In the genomic region with DNA sequence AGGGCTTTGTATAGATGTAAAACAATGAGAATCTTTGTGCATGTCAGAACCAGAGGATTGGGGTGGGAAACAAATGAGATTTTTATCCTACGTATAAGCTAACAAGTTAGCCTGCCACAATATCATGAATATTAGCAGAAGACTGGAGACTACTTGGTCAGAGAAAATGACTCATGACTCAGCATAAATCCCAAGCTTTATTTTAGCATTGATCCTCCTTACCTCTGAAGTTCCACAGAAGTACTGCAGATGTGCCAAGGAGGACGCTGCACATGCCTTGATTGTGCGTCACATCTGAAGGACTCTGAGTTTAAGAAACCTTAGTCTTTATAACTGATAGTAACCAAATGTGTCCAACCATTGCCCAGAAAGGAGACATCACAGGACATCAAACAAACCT, we compare ENCODE assay signal across 21 cellular contexts.
A peak's percentile ranks its signal among the peaks of the same experiment; 100 is the strongest.
DNase-seq lines count a peak whose midpoint lies in the region; ATAC-seq, FAIRE-seq and TF ChIP-seq lines count a peak whose summit lies in the region.
"Had no signal": no experiment of that assay in that cellular context is flagged by ENCODE, and none has a peak within 500 bp of the region (broad histone marks: within the 10 kb centered on the region; RNA-seq: fewer than 3 reads in every experiment).

No MANE protein-coding gene starts in this region.

- H2AFZ ChIP-seq in GM23338: peak overlapping the region; percentile 17; the same call in 1 of the 2 replicates
- no peak overlapping the region for H2AFZ ChIP-seq in IMR-90 (replicated peaks; ENCODE audit: low read length, poor library complexity)
- H2AFZ ChIP-seq in H1 (ENCODE audit: low read length): no peak overlapping the region
- peak overlapping the region; percentile 37 for H2AFZ ChIP-seq in neural progenitor cell (replicated peaks)
- H2AFZ ChIP-seq: GM23248 had no signal

- no peak overlapping the region for H2BK12ac ChIP-seq in H1 (ENCODE audit: low read depth, low read length)

- no peak for DNase-seq in GM23338 (ENCODE audit: low spot score)
- DNase-seq in IMR-90: no peak
- DNase-seq in H1 (ENCODE audit: low read depth in 1 of 2, low spot score in 2 of 2): no peak
- DNase-seq in neural progenitor cell (ENCODE audit: low spot score): no peak
- DNase-seq in T-helper 1 cell: no peak
- no peak for DNase-seq in stimulated activated naive B cell treated with anti-CD40 and anti-IgM and Interleukin-4, amounts not matched to agents 10 μg/mL and 1 μg/mL and 100 μg/mL, for 72 hours
- no peak for DNase-seq in NCI-H345 (lab: John Stamatoyannopoulos, UW)
- DNase-seq in posterior cingulate gyrus: no peak
- DNase-seq: AML-193; Caco-2; CD4-positive, alpha-beta T cell; GM23248; H7; KBM-7 had no signal

- H4K20me1 ChIP-seq in GM23338 (replicated peaks; ENCODE audit: insufficient read depth): no peaks in the 10 kb centered on the region
- no peaks in the 10 kb centered on the region for H4K20me1 ChIP-seq in IMR-90 (ENCODE audit: insufficient read depth, low read length)
- no peaks in the 10 kb centered on the region for H4K20me1 ChIP-seq in H1 (replicated peaks in 1 of 2; ENCODE audit: control insufficient read depth in 1 of 2, insufficient read depth in 2 of 2, low read length in 2 of 2)
- no peaks in the 10 kb centered on the region for H4K20me1 ChIP-seq in neural progenitor cell (ENCODE audit: low read depth)

- no peak overlapping the region for H3K4me2 ChIP-seq in GM23338
- no peak overlapping the region for H3K4me2 ChIP-seq in IMR-90 (ENCODE audit: low read depth, low read length)
- no peak overlapping the region for H3K4me2 ChIP-seq in H1 (ENCODE audit: insufficient read depth in 1 of 2, low read depth in 2 of 2, low read length in 2 of 2)
- H3K4me2 ChIP-seq in neural progenitor cell: no peak overlapping the region

- H2BK5ac ChIP-seq in IMR-90 (ENCODE audit: low read depth, low read length, poor library complexity, severe bottlenecking) (no peak overlapping the region), H1 (ENCODE audit: low read depth, low read length) (no peak overlapping the region)

- H4K91ac ChIP-seq in IMR-90 (ENCODE audit: insufficient read depth, low read depth, low read length) (no peak overlapping the region), H1 (replicated peaks; ENCODE audit: insufficient read length, low read length) (no peak overlapping the region)

- no peak overlapping the region for H3K14ac ChIP-seq in IMR-90 (replicated peaks; ENCODE audit: low read depth, low read length)
- no peak overlapping the region for H3K14ac ChIP-seq in H1 (ENCODE audit: insufficient read length)

- TF ChIP-seq CTCF in GM23338 (conservative IDR thresholded peaks at IDR 0.05; ENCODE audit: low read depth in 2 of 2): no peak
- no peak for TF ChIP-seq CTCF in IMR-90 (conservative IDR thresholded peaks at IDR 0.05; ENCODE audit: low read depth, low read length)
- TF ChIP-seq CTCF in H1 (IDR thresholded peaks at IDR 0.05; ENCODE audit: control extremely low read depth in 1 of 3, insufficient read depth in 1 of 3, low read depth in 1 of 3, low read length in 3 of 3): no peak
- TF ChIP-seq CTCF in neural progenitor cell (IDR thresholded peaks at IDR 0.05): no peak

- peak overlapping the region; percentile 71; the same call in 1 of the 2 replicates for H3K27ac Mint-ChIP-seq in GM23338
- no peak overlapping the region for H3K27ac Mint-ChIP-seq in neural progenitor cell
- H3K27ac Mint-ChIP-seq in stimulated activated naive B cell treated with anti-CD40 and anti-IgM and Interleukin-4, amounts not matched to agents 10 μg/mL and 1 μg/mL and 100 μg/mL, for 72 hours: no peak overlapping the region
- H3K27ac Mint-ChIP-seq: CD4-positive, alpha-beta T cell had no signal

- H2AK5ac ChIP-seq in IMR-90 (ENCODE audit: low read depth, low read length) (no peak overlapping the region), H1 (ENCODE audit: low read depth, low read length) (no peak overlapping the region)

- H3K9me2 ChIP-seq in GM23338 (ENCODE audit: insufficient read depth): no peaks in the 10 kb centered on the region

- no peaks in the 10 kb centered on the region for H3K4me1 ChIP-seq in GM23338 (ENCODE audit: insufficient read depth)
- no peaks in the 10 kb centered on the region for H3K4me1 ChIP-seq in IMR-90 (ENCODE audit: control insufficient read depth, insufficient read depth, low read length)
- no peaks in the 10 kb centered on the region for H3K4me1 ChIP-seq in H1 (replicated peaks in 1 of 4; ENCODE audit: control insufficient read depth in 3 of 4, insufficient read depth in 4 of 4, low read length in 3 of 4)
- H3K4me1 ChIP-seq in neural progenitor cell: no peaks in the 10 kb centered on the region
- H3K4me1 ChIP-seq: Caco-2 had no signal

- no peak overlapping the region for H2BK15ac ChIP-seq in IMR-90 (ENCODE audit: low read depth, low read length)
- no peak overlapping the region for H2BK15ac ChIP-seq in H1 (ENCODE audit: low read length)

- H3K4me3 Mint-ChIP-seq in GM23338 (no peak overlapping the region), neural progenitor cell (no peak overlapping the region)
- no peak overlapping the region for H3K4me3 Mint-ChIP-seq in stimulated activated naive B cell treated with anti-CD40 and anti-IgM and Interleukin-4, amounts not matched to agents 10 μg/mL and 1 μg/mL and 100 μg/mL, for 72 hours
- H3K4me3 Mint-ChIP-seq: CD4-positive, alpha-beta T cell had no signal

- TF ChIP-seq RAD21 in IMR-90 (IDR thresholded peaks at IDR 0.05; ENCODE audit: low read length): no peak
- TF ChIP-seq RAD21 in H1 (IDR thresholded peaks at IDR 0.05 in 1 of 2, conservative IDR thresholded peaks at IDR 0.05 in 1 of 2; ENCODE audit: low read depth in 2 of 2, low read length in 2 of 2): no peak

- H3K79me1 ChIP-seq in IMR-90 (ENCODE audit: low read depth in 1 of 2, low read length in 2 of 2) (no peaks in the 10 kb centered on the region), H1 (ENCODE audit: low read depth, low read length) (no peaks in the 10 kb centered on the region)

- POLR2A ChIA-PET in IMR-90 (lab: Charles Lee; ENCODE audit: unreplicated experiment): no interaction called here
- POLR2A ChIA-PET in H1 (lab: Charles Lee; ENCODE audit: partially characterized antibody): no interaction called here

- H3K4me3 ChIP-seq in GM23338: no peak overlapping the region
- H3K4me3 ChIP-seq in IMR-90 (ENCODE audit: insufficient read depth, low read depth, low read length): no peak overlapping the region
- H3K4me3 ChIP-seq in H1 (ENCODE audit: extremely low read depth in 1 of 4, insufficient read depth in 2 of 4, low read depth in 3 of 4, low read length in 4 of 4): no peak overlapping the region
- no peak overlapping the region for H3K4me3 ChIP-seq in neural progenitor cell
- H3K4me3 ChIP-seq: GM23248 had no signal

- H3K18ac ChIP-seq in IMR-90 (ENCODE audit: low read depth, low read length) (no peak overlapping the region), H1 (ENCODE audit: extremely low read depth, low read length) (no peak overlapping the region)

- no peak for TF ChIP-seq POLR2A in IMR-90 (IDR thresholded peaks at IDR 0.05; ENCODE audit: low read depth, low read length)
- TF ChIP-seq POLR2A in H1 (IDR thresholded peaks at IDR 0.05; ENCODE audit: control extremely low read depth in 1 of 2, low read depth in 2 of 2, low read length in 2 of 2): no peak

- H4K5ac ChIP-seq in IMR-90 (ENCODE audit: low read depth, low read length) (no peak overlapping the region), H1 (ENCODE audit: insufficient read length, low read depth, low read length) (no peak overlapping the region)

- ATAC-seq in GM23338: no peak
- no peak for ATAC-seq in IMR-90 (ENCODE audit: low read depth)
- ATAC-seq in stimulated activated naive B cell treated with anti-CD40 and anti-IgM and Interleukin-4, amounts not matched to agents 10 μg/mL and 1 μg/mL and 100 μg/mL, for 72 hours (replicated peaks): no peak
- ATAC-seq: HCT116 had no signal

- H3K36me3 Mint-ChIP-seq in GM23338 (ENCODE audit: low read depth) (no peaks in the 10 kb centered on the region), neural progenitor cell (no peaks in the 10 kb centered on the region)
- no peaks in the 10 kb centered on the region for H3K36me3 Mint-ChIP-seq in stimulated activated naive B cell treated with anti-CD40 and anti-IgM and Interleukin-4, amounts not matched to agents 10 μg/mL and 1 μg/mL and 100 μg/mL, for 72 hours

- CTCF ChIA-PET in IMR-90 (lab: Yijun Ruan, JAX) (no interaction called here), H1 (lab: Charles Lee; ENCODE audit: partially characterized antibody) (no interaction called here)

- H3K9me3 Mint-ChIP-seq in GM23338 (no peaks in the 10 kb centered on the region), neural progenitor cell (no peaks in the 10 kb centered on the region)
- H3K9me3 Mint-ChIP-seq in stimulated activated naive B cell treated with anti-CD40 and anti-IgM and Interleukin-4, amounts not matched to agents 10 μg/mL and 1 μg/mL and 100 μg/mL, for 72 hours: no peaks in the 10 kb centered on the region
- H3K9me3 Mint-ChIP-seq: CD4-positive, alpha-beta T cell had no signal

- intact Hi-C loops in IMR-90 (cut with micrococcal nuclease) (no loop called here), posterior cingulate gyrus (cut with DNase I) (no loop called here)

- no peak for TF ChIP-seq EP300 in H1 (IDR thresholded peaks at IDR 0.05; ENCODE audit: borderline replicate concordance in 1 of 2, low read depth in 2 of 2, low read length in 2 of 2)

- no peaks in the 10 kb centered on the region for H3K27me3 Mint-ChIP-seq in GM23338 (ENCODE audit: insufficient read depth, low read depth, poor library complexity)
- H3K27me3 Mint-ChIP-seq in neural progenitor cell (ENCODE audit: insufficient read depth, low read depth): no peaks in the 10 kb centered on the region
- no peaks in the 10 kb centered on the region for H3K27me3 Mint-ChIP-seq in stimulated activated naive B cell treated with anti-CD40 and anti-IgM and Interleukin-4, amounts not matched to agents 10 μg/mL and 1 μg/mL and 100 μg/mL, for 72 hours
- H3K27me3 Mint-ChIP-seq: CD4-positive, alpha-beta T cell had no signal

- no CpG with 5 or more reads among the region's 3 CpGs for WGBS in IMR-90 (ENCODE audit: extremely low coverage in 2 of 2, insufficient read length in 1 of 2), 2 experiments
- WGBS in H1 (ENCODE audit: extremely low coverage in 1 of 2, insufficient coverage in 1 of 2, insufficient read length in 1 of 2, insufficient replicate concordance in 2 of 2, low coverage in 1 of 2, low lambda C conversion rate in 2 of 2, missing lambda C conversion rate in 1 of 2), 2 experiments: 88% methylated on average over 3 of the region's 3 CpGs; no CpG with 5 or more reads in 1 of the 2 experiments

- H3K23ac ChIP-seq in IMR-90 (ENCODE audit: low read depth, low read length): no peak overlapping the region
- no peak overlapping the region for H3K23ac ChIP-seq in H1 (ENCODE audit: insufficient read length)

- H4K8ac ChIP-seq in IMR-90 (ENCODE audit: low read depth in 2 of 2, low read length in 2 of 2) (no peak overlapping the region), H1 (ENCODE audit: extremely low read depth, insufficient read depth, low read length) (no peak overlapping the region)

- H3K4me1 Mint-ChIP-seq in GM23338 (peaks cover 4% of the 10 kb centered on the region; the same call in 2 of the 3 replicates), neural progenitor cell (no peaks in the 10 kb centered on the region)
- H3K4me1 Mint-ChIP-seq in stimulated activated naive B cell treated with anti-CD40 and anti-IgM and Interleukin-4, amounts not matched to agents 10 μg/mL and 1 μg/mL and 100 μg/mL, for 72 hours: peaks cover 0 to 1% of the 10 kb centered on the region in 2 donors

- dilution Hi-C loops in IMR-90 (cut with HindIII; ENCODE audit: low sequenced_read_pairs, unreplicated experiment): no loop called here

- FAIRE-seq in H1 (lab: Jason Lieb, UNC): no peak
- FAIRE-seq: A204.1, D721Med, G401.6, GM12891, GM19239 had no signal

- no peaks in the 10 kb centered on the region for H3F3A ChIP-seq in GM23338 (replicated peaks; ENCODE audit: low read depth)
- no peaks in the 10 kb centered on the region for H3F3A ChIP-seq in neural progenitor cell (ENCODE audit: low read depth)

- H3K9me3 ChIP-seq in IMR-90 (ENCODE audit: control insufficient read depth, insufficient read depth, low read length) (no peaks in the 10 kb centered on the region), H1 (ENCODE audit: insufficient read depth in 2 of 2, low read depth in 1 of 2, low read length in 1 of 2) (no peaks in the 10 kb centered on the region), neural progenitor cell (ENCODE audit: low read depth) (no peaks in the 10 kb centered on the region)
- H3K9me3 ChIP-seq: Caco-2 had no signal

- no peak overlapping the region for H2AK9ac ChIP-seq in IMR-90 (replicated peaks; ENCODE audit: low read depth, low read length, poor library complexity)

- no peak overlapping the region for H2BK120ac ChIP-seq in IMR-90 (ENCODE audit: low read depth, low read length)
- no peak overlapping the region for H2BK120ac ChIP-seq in H1 (replicated peaks; ENCODE audit: low read depth, low read length)

- H3K23me2 ChIP-seq in H1 (ENCODE audit: low read depth, low read length): no peaks in the 10 kb centered on the region

- H3K9ac ChIP-seq in IMR-90 (ENCODE audit: low read depth, low read length): no peak overlapping the region
- no peak overlapping the region for H3K9ac ChIP-seq in H1 (replicated peaks in 1 of 4; ENCODE audit: extremely low read depth in 1 of 4, low read depth in 3 of 4, low read length in 3 of 4)
- no peak overlapping the region for H3K9ac ChIP-seq in neural progenitor cell
- H3K9ac ChIP-seq: GM23248 had no signal

- H3K36me3 ChIP-seq in GM23338 (ENCODE audit: insufficient read depth): no peaks in the 10 kb centered on the region
- no peaks in the 10 kb centered on the region for H3K36me3 ChIP-seq in IMR-90 (ENCODE audit: control insufficient read depth, insufficient read depth, low read length)
- no peaks in the 10 kb centered on the region for H3K36me3 ChIP-seq in H1 (ENCODE audit: control insufficient read depth in 2 of 4, insufficient read depth in 4 of 4, low read length in 3 of 4)
- no peaks in the 10 kb centered on the region for H3K36me3 ChIP-seq in neural progenitor cell

- no TSS peak for BruUV-seq in IMR-90 (replicated peaks; lab: Mats Ljungman, UMichigan)

- H3K79me2 ChIP-seq in GM23338 (replicated peaks; ENCODE audit: insufficient read depth) (no peaks in the 10 kb centered on the region), H1 (ENCODE audit: control insufficient read depth in 1 of 2, insufficient read depth in 2 of 2, low read length in 2 of 2) (no peaks in the 10 kb centered on the region), neural progenitor cell (ENCODE audit: low read depth) (no peaks in the 10 kb centered on the region)

- H3K56ac ChIP-seq in IMR-90 (ENCODE audit: extremely low read depth, insufficient read depth, low read length): no peak overlapping the region
- H3K56ac ChIP-seq in H1 (replicated peaks; ENCODE audit: insufficient read length, low read depth, low read length): no peak overlapping the region

- no peaks in the 10 kb centered on the region for H3K9me1 ChIP-seq in IMR-90 (ENCODE audit: insufficient read depth, low read length)

- H3K4ac ChIP-seq in IMR-90 (ENCODE audit: low read depth, low read length) (no peak overlapping the region), H1 (replicated peaks; ENCODE audit: insufficient read length, low read depth, low read length) (no peak overlapping the region)

- H3K27ac ChIP-seq in GM23338 (ENCODE audit: low read depth) (no peak overlapping the region), IMR-90 (ENCODE audit: insufficient read depth, low read length) (no peak overlapping the region), H1 (ENCODE audit: low read depth, low read length) (no peak overlapping the region), neural progenitor cell (no peak overlapping the region)
- H3K27ac ChIP-seq: C4-2B, GM23248 had no signal

- in situ Hi-C loops in IMR-90 (cut with MboI; ENCODE audit: low sequenced_read_pairs): no loop called here

- H3K27me3 ChIP-seq in GM23338 (ENCODE audit: insufficient read depth) (no peaks in the 10 kb centered on the region), IMR-90 (ENCODE audit: control insufficient read depth, insufficient read depth, low read length) (no peaks in the 10 kb centered on the region), H1 (replicated peaks in 1 of 4; ENCODE audit: control insufficient read depth in 3 of 4, extremely low read depth in 1 of 4, insufficient read depth in 3 of 4, low read length in 3 of 4) (no peaks in the 10 kb centered on the region), neural progenitor cell (no peaks in the 10 kb centered on the region)

- H2BK20ac ChIP-seq in IMR-90 (ENCODE audit: low read depth, low read length) (no peak overlapping the region), H1 (ENCODE audit: low read length) (no peak overlapping the region)

Comparison
In these comparisons a context has a peak if more than half of its experiments do, and no peak if none do; other contexts are left out.
1. H2AFZ ChIP-seq: peak in GM23338 (single experiment) and neural progenitor cell (single experiment); none in IMR-90 (single experiment) and H1 (single experiment).